ENCODE assay signal across 23 cellular contexts in genomic region chr6:88208736-88209135, GRCh38.
"Had no signal": no experiment of that assay in that cellular context is flagged by ENCODE, and none has a peak within 500 bp of the region (broad histone marks: within the 10 kb centered on the region; RNA-seq: fewer than 3 reads in every experiment).

No MANE protein-coding gene starts in this region.

- H3K4me3 ChIP-seq: esophagus muscularis mucosa, left ventricle myocardium inferior, lung, neural progenitor cell, ovary, right atrium auricular region, sigmoid colon, skin epidermis, testis, tibial nerve, upper lobe of right lung, vagina had no signal

- DNase-seq: effector memory CD8-positive, alpha-beta T cell; foreskin keratinocyte; kidney; left cardiac atrium; left ventricle myocardium inferior; mesenchymal stem cell; midbrain; nucleus accumbens; ovary; sigmoid colon; stimulated activated CD4-positive, alpha-beta T cell treated with anti-CD3 and anti-CD28 coated beads, Interleukin-2, amount 100 ng/mL, for 24 hours; stimulated activated CD4-positive, alpha-beta T cell treated with anti-CD3 and anti-CD28 coated beads, Interleukin-4, amount 100 ng/mL, for 4 hours; stimulated activated naive B cell treated with anti-CD40 and anti-IgM and Interleukin-4, amounts not matched to agents 10 μg/mL and 1 μg/mL and 100 μg/mL, for 72 hours; stimulated activated naive CD8-positive, alpha-beta T cell treated with anti-CD3 and anti-CD28 coated beads, Interleukin-15, amount 100 ng/mL, for 72 hours; testis; upper lobe of right lung had no signal
